1 cellular context compared by ENCODE assay signal in genomic region chr6:65546894-65547293, GRCh38.
TF ChIP-seq lines count a peak whose summit lies in the region.

No MANE protein-coding gene starts in this region.

TF ChIP-seq in GM23338, 12 proteins besides CTCF, POLR2A, EP300 and RAD21 (continued from another document):
- TF ChIP-seq REST (IDR thresholded peaks at IDR 0.05; ENCODE audit: unreplicated experiment) (no peak), EZH2 (IDR thresholded peaks at IDR 0.05; ENCODE audit: low read depth, unreplicated experiment) (no peak)
